Comparison of ENCODE assay signal across 20 cellular contexts in genomic region chr7:41964849-41965745, GRCh38.
DNase-seq lines count a peak whose midpoint lies in the region; ATAC-seq and TF ChIP-seq lines count a peak whose summit lies in the region.
"Had no signal": no experiment of that assay in that cellular context is flagged by ENCODE, and none has a peak within 500 bp of the region (broad histone marks: within the 10 kb centered on the region; RNA-seq: fewer than 3 reads in every experiment).

No MANE protein-coding gene starts in this region.

- H3K79me2 ChIP-seq in osteoblast (ENCODE audit: insufficient read depth, low read length) = no peaks in the 10 kb centered on the region

- intact Hi-C loops in sciatic nerve (cut with DNase I) = no loop called here
- intact Hi-C loops in activated CD4-positive, alpha-beta T cell treated with anti-CD3 and anti-CD28 coated beads, Interleukin-2, amount 10 ng/mL, durations not matched to agents 24 days and 14 days (cut with micrococcal nuclease) = no loop called here

- H3K27ac Mint-ChIP-seq in stimulated activated memory B cell treated with anti-CD40 and anti-IgM and Interleukin-4, amounts not matched to agents 10 μg/mL and 1 μg/mL and 100 μg/mL, for 72 hours = no peak overlapping the region
- no peak overlapping the region for H3K27ac Mint-ChIP-seq in activated CD4-positive, alpha-beta T cell treated with anti-CD3 and anti-CD28 coated beads, Interleukin-2, amount 10 ng/mL, durations not matched to agents 24 days and 14 days
- H3K27ac Mint-ChIP-seq: CD14-positive monocyte; CD4-positive, alpha-beta T cell; CD8-positive, alpha-beta memory T cell; HFFc6 had no signal

- H4K20me1 ChIP-seq in osteoblast (ENCODE audit: insufficient read depth, low read length) = no peaks in the 10 kb centered on the region
- H4K20me1 ChIP-seq: BLaER1 treated with 17β-estradiol and CSF1 and Interleukin-3, amounts not matched to agents 10 nM and 100 nM had no signal

- no peak overlapping the region for H3K4me3 ChIP-seq in osteoblast (ENCODE audit: insufficient read depth, low read length)
- H3K4me3 ChIP-seq: BLaER1 treated with 17β-estradiol and CSF1 and Interleukin-3, amounts not matched to agents 10 nM and 100 nM; HAP-1 had no signal

- H3K36me3 Mint-ChIP-seq in stimulated activated memory B cell treated with anti-CD40 and anti-IgM and Interleukin-4, amounts not matched to agents 10 μg/mL and 1 μg/mL and 100 μg/mL, for 72 hours = no peaks in the 10 kb centered on the region
- H3K36me3 Mint-ChIP-seq in activated CD4-positive, alpha-beta T cell treated with anti-CD3 and anti-CD28 coated beads, Interleukin-2, amount 10 ng/mL, durations not matched to agents 24 days and 14 days (ENCODE audit: low read depth) = no peaks in the 10 kb centered on the region
- H3K36me3 Mint-ChIP-seq: CD14-positive monocyte; CD8-positive, alpha-beta memory T cell had no signal

- no peak overlapping the region for H3K27ac ChIP-seq in osteoblast (ENCODE audit: low read depth, low read length)
- H3K27ac ChIP-seq: 22Rv1; BLaER1 treated with 17β-estradiol and CSF1 and Interleukin-3, amounts not matched to agents 10 nM and 100 nM had no signal

- peaks cover 11% of the 10 kb centered on the region for H3K36me3 ChIP-seq in osteoblast (ENCODE audit: insufficient read depth, low read length)
- H3K36me3 ChIP-seq: BE2C had no signal

- H3K4me1 ChIP-seq in osteoblast (ENCODE audit: insufficient read depth, low read length) = peaks cover 12% of the 10 kb centered on the region
- H3K4me1 ChIP-seq: BE2C, HAP-1 had no signal

- DNase-seq in Ammon's horn (ENCODE audit: low spot score) (peak; percentile 28), osteoblast (ENCODE audit: insufficient read length, low spot score, missing footprints) (peak; percentile 75), sciatic nerve (ENCODE audit: low spot score) (no peak), NCI-H82 (lab: John Stamatoyannopoulos, UW) (no peak)
- DNase-seq in activated CD4-positive, alpha-beta T cell treated with anti-CD3 and anti-CD28 coated beads, Interleukin-2, amount 10 ng/mL, durations not matched to agents 24 days and 14 days = no peak
- DNase-seq: BE2C; CD4-positive, alpha-beta T cell; CD8-positive, alpha-beta memory T cell; DMS 273 treated with DMSO at 0.1 percent for 48 hours; DMS79 treated with DMSO at 0.1 percent for 48 hours; GF-D8; GOT3; HFFc6 had no signal

- H3K27me3 ChIP-seq in osteoblast (ENCODE audit: insufficient read depth, low read length) = no peaks in the 10 kb centered on the region
- H3K27me3 ChIP-seq: BE2C; BLaER1 treated with 17β-estradiol and CSF1 and Interleukin-3, amounts not matched to agents 10 nM and 100 nM had no signal

- ATAC-seq in esophagus mucosa (peak; percentile 19), sciatic nerve (peak; percentile 10), GM21529 (IDR thresholded peaks at IDR 0.05; ENCODE audit: unreplicated experiment) (no peak)
- ATAC-seq in stimulated activated memory B cell treated with anti-CD40 and anti-IgM and Interleukin-4, amounts not matched to agents 10 μg/mL and 1 μg/mL and 100 μg/mL, for 72 hours = no peak

- no peaks in the 10 kb centered on the region for H3K9me3 Mint-ChIP-seq in stimulated activated memory B cell treated with anti-CD40 and anti-IgM and Interleukin-4, amounts not matched to agents 10 μg/mL and 1 μg/mL and 100 μg/mL, for 72 hours
- no peaks in the 10 kb centered on the region for H3K9me3 Mint-ChIP-seq in activated CD4-positive, alpha-beta T cell treated with anti-CD3 and anti-CD28 coated beads, Interleukin-2, amount 10 ng/mL, durations not matched to agents 24 days and 14 days
- H3K9me3 Mint-ChIP-seq: CD4-positive, alpha-beta T cell; HFFc6 had no signal

- H3K27me3 Mint-ChIP-seq in stimulated activated memory B cell treated with anti-CD40 and anti-IgM and Interleukin-4, amounts not matched to agents 10 μg/mL and 1 μg/mL and 100 μg/mL, for 72 hours = peaks cover 2% of the 10 kb centered on the region
- H3K27me3 Mint-ChIP-seq in activated CD4-positive, alpha-beta T cell treated with anti-CD3 and anti-CD28 coated beads, Interleukin-2, amount 10 ng/mL, durations not matched to agents 24 days and 14 days = peaks cover 3% of the 10 kb centered on the region

- H3K4me2 ChIP-seq in osteoblast (ENCODE audit: insufficient read depth, low read length) = no peak overlapping the region
- H3K4me2 ChIP-seq: BLaER1 treated with 17β-estradiol and CSF1 and Interleukin-3, amounts not matched to agents 10 nM and 100 nM had no signal

- H3K4me1 Mint-ChIP-seq in stimulated activated memory B cell treated with anti-CD40 and anti-IgM and Interleukin-4, amounts not matched to agents 10 μg/mL and 1 μg/mL and 100 μg/mL, for 72 hours = no peaks in the 10 kb centered on the region
- H3K4me1 Mint-ChIP-seq in activated CD4-positive, alpha-beta T cell treated with anti-CD3 and anti-CD28 coated beads, Interleukin-2, amount 10 ng/mL, durations not matched to agents 24 days and 14 days = no peaks in the 10 kb centered on the region
- H3K4me1 Mint-ChIP-seq: CD8-positive, alpha-beta memory T cell had no signal

- no peak overlapping the region for H2AFZ ChIP-seq in osteoblast (ENCODE audit: low read length)

- no peak overlapping the region for H3K4me3 Mint-ChIP-seq in stimulated activated memory B cell treated with anti-CD40 and anti-IgM and Interleukin-4, amounts not matched to agents 10 μg/mL and 1 μg/mL and 100 μg/mL, for 72 hours
- no peak overlapping the region for H3K4me3 Mint-ChIP-seq in activated CD4-positive, alpha-beta T cell treated with anti-CD3 and anti-CD28 coated beads, Interleukin-2, amount 10 ng/mL, durations not matched to agents 24 days and 14 days
- H3K4me3 Mint-ChIP-seq: CD14-positive monocyte; CD4-positive, alpha-beta T cell; CD8-positive, alpha-beta memory T cell; HFFc6 had no signal

- no peaks in the 10 kb centered on the region for H3K9me3 ChIP-seq in osteoblast (ENCODE audit: low read depth, low read length)
- H3K9me3 ChIP-seq: BE2C, HAP-1 had no signal

- no peak for TF ChIP-seq CTCF in osteoblast (IDR thresholded peaks at IDR 0.05; ENCODE audit: extremely low read depth, low read depth, low read length)

Comparison
In these comparisons a context has a peak if more than half of its experiments do, and no peak if none do; other contexts are left out.
1. DNase-seq: peak in Ammon's horn (single experiment) and osteoblast (single experiment); none in sciatic nerve (single experiment), NCI-H82 (single experiment) and activated CD4-positive, alpha-beta T cell treated with anti-CD3 and anti-CD28 coated beads, Interleukin-2, amount 10 ng/mL, durations not matched to agents 24 days and 14 days (single experiment).
2. ATAC-seq: peak in esophagus mucosa (single experiment) and sciatic nerve (single experiment); none in stimulated activated memory B cell treated with anti-CD40 and anti-IgM and Interleukin-4, amounts not matched to agents 10 μg/mL and 1 μg/mL and 100 μg/mL, for 72 hours (single experiment) and GM21529 (single experiment).